2 cellular contexts compared by ENCODE assay signal in genomic region chr1:109197163-109198042, GRCh38.
TF ChIP-seq lines count a peak whose summit lies in the region.

No MANE protein-coding gene starts in this region.

TF ChIP-seq in A549, 52 proteins besides CTCF, POLR2A, EP300 and RAD21:
- TF ChIP-seq CEBPB (IDR thresholded peaks at IDR 0.05) = peak; percentile 35 to 50; a peak in 3 of 4 replicates
- no peak for TF ChIP-seq CBX2 (IDR thresholded peaks at IDR 0.05; ENCODE audit: borderline replicate concordance, low read depth)
- TF ChIP-seq JUNB (IDR thresholded peaks at IDR 0.05) = peak; percentile 76
- no peak for TF ChIP-seq BCL3 (IDR thresholded peaks at IDR 0.05)
- TF ChIP-seq FOSL2 (IDR thresholded peaks at IDR 0.05) = peak; percentile 66; the same call in 1 of the 2 replicates
- TF ChIP-seq FOSL2 (CRISPR knock-in tag; IDR thresholded peaks at IDR 0.05) = peak; percentile 82
- TF ChIP-seq GATA3 (IDR thresholded peaks at IDR 0.05; ENCODE audit: borderline replicate concordance) = peak; percentile 31; the same call in 1 of the 2 replicates
- TF ChIP-seq MAFK (IDR thresholded peaks at IDR 0.05; ENCODE audit: partially characterized antibody) = peak; percentile 10
- 0 out of 2 replicates have a peak, but pooled peaks have one; percentile 34 for TF ChIP-seq MAX (IDR thresholded peaks at IDR 0.05)
- peak; percentile 22 to 27; a peak in 2 of 5 replicates for TF ChIP-seq JUN (IDR thresholded peaks at IDR 0.05)
TF ChIP-seq in A549: peak in this region for 7.

TF ChIP-seq in K562, 482 proteins besides CTCF, POLR2A, EP300 and RAD21 (continues in another document):
- TF ChIP-seq MCM2 (IDR thresholded peaks at IDR 0.05; ENCODE audit: low read depth) = no peak
- TF ChIP-seq ZNF398 (CRISPR knock-in tag; IDR thresholded peaks at IDR 0.05) = no peak
- TF ChIP-seq NBN (IDR thresholded peaks at IDR 0.05; ENCODE audit: low read depth) = peak; percentile 34; the same call in 1 of the 2 replicates
- TF ChIP-seq NFYB (IDR thresholded peaks at IDR 0.05; ENCODE audit: extremely low read depth, insufficient read length) = no peak
- TF ChIP-seq, protein P1, sequence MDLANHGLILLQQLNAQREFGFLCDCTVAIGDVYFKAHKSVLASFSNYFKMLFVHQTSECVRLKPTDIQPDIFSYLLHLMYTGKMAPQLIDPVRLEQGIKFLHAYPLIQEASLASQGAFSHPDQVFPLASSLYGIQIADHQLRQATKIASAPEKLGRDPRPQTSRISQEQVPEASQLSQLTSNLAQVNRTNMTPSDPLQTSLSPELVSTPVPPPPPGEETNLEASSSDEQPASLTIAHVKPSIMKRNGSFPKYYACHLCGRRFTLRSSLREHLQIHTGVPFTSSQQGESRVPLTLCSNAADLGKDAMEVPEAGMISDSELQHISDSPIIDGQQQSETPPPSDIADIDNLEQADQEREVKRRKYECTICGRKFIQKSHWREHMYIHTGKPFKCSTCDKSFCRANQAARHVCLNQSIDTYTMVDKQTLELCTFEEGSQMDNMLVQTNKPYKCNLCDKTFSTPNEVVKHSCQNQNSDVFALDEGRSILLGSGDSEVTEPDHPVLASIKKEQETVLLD (IDR thresholded peaks at IDR 0.05) = peak; percentile 41; the same call in 1 of the 2 replicates
- TF ChIP-seq, protein P2, sequence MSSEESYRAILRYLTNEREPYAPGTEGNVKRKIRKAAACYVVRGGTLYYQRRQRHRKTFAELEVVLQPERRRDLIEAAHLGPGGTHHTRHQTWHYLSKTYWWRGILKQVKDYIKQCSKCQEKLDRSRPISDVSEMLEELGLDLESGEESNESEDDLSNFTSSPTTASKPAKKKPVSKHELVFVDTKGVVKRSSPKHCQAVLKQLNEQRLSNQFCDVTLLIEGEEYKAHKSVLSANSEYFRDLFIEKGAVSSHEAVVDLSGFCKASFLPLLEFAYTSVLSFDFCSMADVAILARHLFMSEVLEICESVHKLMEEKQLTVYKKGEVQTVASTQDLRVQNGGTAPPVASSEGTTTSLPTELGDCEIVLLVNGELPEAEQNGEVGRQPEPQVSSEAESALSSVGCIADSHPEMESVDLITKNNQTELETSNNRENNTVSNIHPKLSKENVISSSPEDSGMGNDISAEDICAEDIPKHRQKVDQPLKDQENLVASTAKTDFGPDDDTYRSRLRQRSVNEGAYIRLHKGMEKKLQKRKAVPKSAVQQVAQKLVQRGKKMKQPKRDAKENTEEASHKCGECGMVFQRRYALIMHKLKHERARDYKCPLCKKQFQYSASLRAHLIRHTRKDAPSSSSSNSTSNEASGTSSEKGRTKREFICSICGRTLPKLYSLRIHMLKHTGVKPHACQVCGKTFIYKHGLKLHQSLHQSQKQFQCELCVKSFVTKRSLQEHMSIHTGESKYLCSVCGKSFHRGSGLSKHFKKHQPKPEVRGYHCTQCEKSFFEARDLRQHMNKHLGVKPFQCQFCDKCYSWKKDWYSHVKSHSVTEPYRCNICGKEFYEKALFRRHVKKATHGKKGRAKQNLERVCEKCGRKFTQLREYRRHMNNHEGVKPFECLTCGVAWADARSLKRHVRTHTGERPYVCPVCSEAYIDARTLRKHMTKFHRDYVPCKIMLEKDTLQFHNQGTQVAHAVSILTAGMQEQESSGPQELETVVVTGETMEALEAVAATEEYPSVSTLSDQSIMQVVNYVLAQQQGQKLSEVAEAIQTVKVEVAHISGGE (CRISPR knock-in tag; IDR thresholded peaks at IDR 0.05) = no peak
- no peak for TF ChIP-seq PTRF (tag; IDR thresholded peaks at IDR 0.05)
- no peak for TF ChIP-seq TCFL5 (CRISPR knock-in tag; conservative IDR thresholded peaks at IDR 0.05)
- TF ChIP-seq U2AF2 (optimal IDR thresholded peaks at IDR 0.05; ENCODE audit: low read depth, low read length) = no peak
- TF ChIP-seq GATAD2A (IDR thresholded peaks at IDR 0.05) = peak; percentile 78; the same call in 1 of the 2 replicates
- no peak for TF ChIP-seq NR3C1 (CRISPR knock-in tag; IDR thresholded peaks at IDR 0.05)
- TF ChIP-seq LEF1 (IDR thresholded peaks at IDR 0.05) = no peak; the same call in 1 of the 2 replicates
- peak; percentile 13; the same call in 1 of the 2 replicates for TF ChIP-seq ESRRA (IDR thresholded peaks at IDR 0.05; ENCODE audit: borderline replicate concordance, low read depth)
- no peak for TF ChIP-seq KLF10 (CRISPR knock-in tag; IDR thresholded peaks at IDR 0.05)
- no peak for TF ChIP-seq ETV6 (IDR thresholded peaks at IDR 0.05; ENCODE audit: borderline replicate concordance in 1 of 2, low read depth in 2 of 2, low read length in 1 of 2)
- TF ChIP-seq ETV6 (CRISPR knock-in tag; IDR thresholded peaks at IDR 0.05; ENCODE audit: borderline replicate concordance) = no peak
- 0 out of 2 replicates have a peak, but pooled peaks have one; percentile 8 for TF ChIP-seq GABPA (tag; conservative IDR thresholded peaks at IDR 0.05; ENCODE audit: low read depth)
- TF ChIP-seq POLR2AphosphoS2 (IDR thresholded peaks at IDR 0.05; ENCODE audit: low read length) = no peak
- 0 out of 2 replicates have a peak, but pooled peaks have one; percentile 39 for TF ChIP-seq THRB (CRISPR knock-in tag; conservative IDR thresholded peaks at IDR 0.05)
- no peak for TF ChIP-seq ZNF584 (CRISPR knock-in tag; IDR thresholded peaks at IDR 0.05; ENCODE audit: low read depth)
- TF ChIP-seq ZNF436 (CRISPR knock-in tag; IDR thresholded peaks at IDR 0.05) = 0 out of 2 replicates have a peak, but pooled peaks have one; percentile 13
- no peak for TF ChIP-seq RBFOX2 (IDR thresholded peaks at IDR 0.05; ENCODE audit: low read depth, low read length)
- peak; percentile 73 for TF ChIP-seq NCOA4 (IDR thresholded peaks at IDR 0.05; ENCODE audit: partially characterized antibody)
- no peak for TF ChIP-seq SNRNP70 (optimal IDR thresholded peaks at IDR 0.05; ENCODE audit: low read depth, low read length)
- TF ChIP-seq PREB (CRISPR knock-in tag; IDR thresholded peaks at IDR 0.05) = no peak
- TF ChIP-seq KHSRP (IDR thresholded peaks at IDR 0.05) = 0 out of 2 replicates have a peak, but pooled peaks have one; percentile 32
- no peak for TF ChIP-seq GTF2E2 (tag; IDR thresholded peaks at IDR 0.05)
- TF ChIP-seq ZNF507 (tag; conservative IDR thresholded peaks at IDR 0.05) = no peak
- no peak; the same call in 1 of the 2 replicates for TF ChIP-seq TCF3 (CRISPR knock-in tag; IDR thresholded peaks at IDR 0.05)
- TF ChIP-seq ZBTB8A (IDR thresholded peaks at IDR 0.05; ENCODE audit: partially characterized antibody) = no peak
- TF ChIP-seq ZNF695 (CRISPR knock-in tag; IDR thresholded peaks at IDR 0.05) = no peak
- TF ChIP-seq PURB (CRISPR knock-in tag; IDR thresholded peaks at IDR 0.05; ENCODE audit: low read depth) = no peak
- no peak for TF ChIP-seq ZNF717 (CRISPR knock-in tag; IDR thresholded peaks at IDR 0.05)
- no peak for TF ChIP-seq SAFB2 (IDR thresholded peaks at IDR 0.05; ENCODE audit: borderline replicate concordance, low read depth, low read length, severe bottlenecking)
- no peak for TF ChIP-seq AFF1 (IDR thresholded peaks at IDR 0.05; ENCODE audit: low read depth in 1 of 2, partially characterized antibody in 2 of 2)
- TF ChIP-seq CXXC5 (CRISPR knock-in tag; IDR thresholded peaks at IDR 0.05) = peak; percentile 31
- no peak for TF ChIP-seq EP400 (IDR thresholded peaks at IDR 0.05)
- TF ChIP-seq CBFA2T3 (IDR thresholded peaks at IDR 0.05) = peak; percentile 71
- TF ChIP-seq L3MBTL2 (IDR thresholded peaks at IDR 0.05) = no peak
- TF ChIP-seq FOXA1 (IDR thresholded peaks at IDR 0.05; ENCODE audit: borderline replicate concordance) = no peak
- no peak for TF ChIP-seq ZNF146 (CRISPR knock-in tag; IDR thresholded peaks at IDR 0.05; ENCODE audit: unreplicated experiment)
- TF ChIP-seq ZNF76 (CRISPR knock-in tag; IDR thresholded peaks at IDR 0.05; ENCODE audit: borderline replicate concordance) = no peak
- no peak for TF ChIP-seq E2F5 (CRISPR knock-in tag; IDR thresholded peaks at IDR 0.05)
- TF ChIP-seq FOXK2 (conservative IDR thresholded peaks at IDR 0.05 in 1 of 2, IDR thresholded peaks at IDR 0.05 in 1 of 2; ENCODE audit: low read depth in 2 of 2) = 0 out of 4 replicates have a peak, but pooled peaks have one; percentile 13 to 46
- TF ChIP-seq ZNF239 (CRISPR knock-in tag; IDR thresholded peaks at IDR 0.05) = no peak
- TF ChIP-seq TOE1 (IDR thresholded peaks at IDR 0.05; ENCODE audit: borderline replicate concordance) = peak; percentile 59; the same call in 1 of the 2 replicates
- no peak for TF ChIP-seq TOE1 (CRISPR knock-in tag; IDR thresholded peaks at IDR 0.05; ENCODE audit: borderline replicate concordance, low read depth)
- no peak for TF ChIP-seq HINFP (tag; conservative IDR thresholded peaks at IDR 0.05; ENCODE audit: low read depth)
- 0 out of 2 replicates have a peak, but pooled peaks have one; percentile 80 for TF ChIP-seq FOXP1 (CRISPR knock-in tag; IDR thresholded peaks at IDR 0.05)
- no peak for TF ChIP-seq ZC3H4 (CRISPR knock-in tag; IDR thresholded peaks at IDR 0.05; ENCODE audit: borderline replicate concordance)
- TF ChIP-seq KAT8 (IDR thresholded peaks at IDR 0.05; ENCODE audit: low read depth) = no peak
- TF ChIP-seq MYC (IDR thresholded peaks at IDR 0.05; ENCODE audit: low read depth, low read length) = no peak
- TF ChIP-seq MYC (CRISPR knock-in tag; IDR thresholded peaks at IDR 0.05; ENCODE audit: borderline replicate concordance, low read depth) = peak; percentile 31; the same call in 1 of the 2 replicates
- no peak; the same call in 1 of the 2 replicates for TF ChIP-seq EHMT2 (IDR thresholded peaks at IDR 0.05)
